ENCODE assay signal across 1 cellular context in genomic region chr3:197465996-197466549, GRCh38.
TF ChIP-seq lines count a peak whose summit lies in the region.

No MANE protein-coding gene starts in this region.

TF ChIP-seq in HepG2, 621 proteins besides CTCF, POLR2A, EP300 and RAD21 (continued from another document and continues in another):
- TF ChIP-seq ZNF672 (CRISPR knock-in tag; IDR thresholded peaks at IDR 0.05) = no peak
- 0 out of 2 replicates have a peak, but pooled peaks have one; percentile 59 for TF ChIP-seq ZNF20 (CRISPR knock-in tag; IDR thresholded peaks at IDR 0.05)
- TF ChIP-seq STAG1 (CRISPR knock-in tag; IDR thresholded peaks at IDR 0.05) = no peak; the same call in 1 of the 2 replicates
- TF ChIP-seq ZNF644 (CRISPR knock-in tag; IDR thresholded peaks at IDR 0.05; ENCODE audit: low read depth) = 0 out of 2 replicates have a peak, but pooled peaks have one; percentile 12
- TF ChIP-seq ZNF569 (CRISPR knock-in tag; IDR thresholded peaks at IDR 0.05; ENCODE audit: borderline replicate concordance) = no peak
- TF ChIP-seq SKIL (CRISPR knock-in tag; IDR thresholded peaks at IDR 0.05; ENCODE audit: borderline replicate concordance) = peak; percentile 74
- 0 out of 2 replicates have a peak, but pooled peaks have one; percentile 11 for TF ChIP-seq MYPOP (CRISPR knock-in tag; IDR thresholded peaks at IDR 0.05)
- peak; percentile 59; the same call in 1 of the 2 replicates for TF ChIP-seq GFI1 (CRISPR knock-in tag; IDR thresholded peaks at IDR 0.05; ENCODE audit: borderline replicate concordance)
- TF ChIP-seq ZEB1 (IDR thresholded peaks at IDR 0.05; ENCODE audit: insufficient replicate concordance, low read depth) = peak; percentile 43
- TF ChIP-seq ZBTB25 (CRISPR knock-in tag; IDR thresholded peaks at IDR 0.05) = no peak
- peak; percentile 91 for TF ChIP-seq ISL2 (CRISPR knock-in tag; IDR thresholded peaks at IDR 0.05)
- 0 out of 2 replicates have a peak, but pooled peaks have one; percentile 58 for TF ChIP-seq ZSCAN9 (CRISPR knock-in tag; IDR thresholded peaks at IDR 0.05; ENCODE audit: borderline replicate concordance)
- no peak for TF ChIP-seq ZFX (CRISPR knock-in tag; IDR thresholded peaks at IDR 0.05; ENCODE audit: low read depth)
- TF ChIP-seq REPIN1 (CRISPR knock-in tag; IDR thresholded peaks at IDR 0.05; ENCODE audit: borderline replicate concordance, low read depth) = 0 out of 2 replicates have a peak, but pooled peaks have one; percentile 23
- peak; percentile 90 for TF ChIP-seq ARID5B (CRISPR knock-in tag; IDR thresholded peaks at IDR 0.05)
- TF ChIP-seq HMG20B (CRISPR knock-in tag; conservative IDR thresholded peaks at IDR 0.05) = peak; percentile 75; the same call in 1 of the 2 replicates
- peak; percentile 52; the same call in 1 of the 2 replicates for TF ChIP-seq ZNF230 (CRISPR knock-in tag; IDR thresholded peaks at IDR 0.05)
- no peak for TF ChIP-seq ZNF138 (CRISPR knock-in tag; IDR thresholded peaks at IDR 0.05; ENCODE audit: low read depth)
- TF ChIP-seq ZNF460 (CRISPR knock-in tag; IDR thresholded peaks at IDR 0.05; ENCODE audit: borderline replicate concordance) = peak; percentile 15; the same call in 1 of the 2 replicates
- TF ChIP-seq DPF2 (CRISPR knock-in tag; IDR thresholded peaks at IDR 0.05; ENCODE audit: borderline replicate concordance, low read depth) = peak; percentile 64; the same call in 1 of the 2 replicates
- TF ChIP-seq KDM3A (CRISPR knock-in tag; IDR thresholded peaks at IDR 0.05; ENCODE audit: low read depth) = 0 out of 2 replicates have a peak, but pooled peaks have one; percentile 30
- peak; percentile 47; the same call in 1 of the 2 replicates for TF ChIP-seq MLX (CRISPR knock-in tag; IDR thresholded peaks at IDR 0.05)
- TF ChIP-seq FOSL2 (CRISPR knock-in tag; IDR thresholded peaks at IDR 0.05) = peak; percentile 79
- TF ChIP-seq ZNF609 (CRISPR knock-in tag; IDR thresholded peaks at IDR 0.05; ENCODE audit: borderline replicate concordance) = peak; percentile 82; the same call in 1 of the 2 replicates
- TF ChIP-seq MTF2 (CRISPR knock-in tag; IDR thresholded peaks at IDR 0.05; ENCODE audit: borderline replicate concordance) = no peak
- peak; percentile 42; the same call in 1 of the 2 replicates for TF ChIP-seq ZNF331 (CRISPR knock-in tag; IDR thresholded peaks at IDR 0.05)
- peak; percentile 57; the same call in 1 of the 2 replicates for TF ChIP-seq POGZ (CRISPR knock-in tag; IDR thresholded peaks at IDR 0.05)
- 0 out of 2 replicates have a peak, but pooled peaks have one; percentile 33 for TF ChIP-seq E2F1 (CRISPR knock-in tag; IDR thresholded peaks at IDR 0.05)
- TF ChIP-seq TBX3 (IDR thresholded peaks at IDR 0.05; ENCODE audit: borderline replicate concordance) = no peak
- peak; percentile 71; the same call in 1 of the 2 replicates for TF ChIP-seq HNF4G (IDR thresholded peaks at IDR 0.05; ENCODE audit: borderline replicate concordance, low read depth, low read length)
- TF ChIP-seq HNF4G (CRISPR knock-in tag; IDR thresholded peaks at IDR 0.05; ENCODE audit: borderline replicate concordance, low read depth) = no peak; the same call in 1 of the 2 replicates
- TF ChIP-seq SIX4 (CRISPR knock-in tag; IDR thresholded peaks at IDR 0.05) = peak; percentile 63
- TF ChIP-seq HNF1B (CRISPR knock-in tag; IDR thresholded peaks at IDR 0.05) = 0 out of 2 replicates have a peak, but pooled peaks have one; percentile 31
- no peak for TF ChIP-seq HNF1A (IDR thresholded peaks at IDR 0.05; ENCODE audit: low read depth)
- peak; percentile 70 for TF ChIP-seq HNF1A (CRISPR knock-in tag; IDR thresholded peaks at IDR 0.05; ENCODE audit: borderline replicate concordance)
